Comparison of ENCODE assay signal across 6 cellular contexts in genomic region chr1:46248122-46248920, GRCh38. TPM values are rescaled to one million over a fixed set of nuclear protein-coding genes. Genes with fewer than 3 reads are reported as not detected.
A peak's percentile ranks its signal among the peaks of the same experiment; 100 is the strongest.
DNase-seq lines count a peak whose midpoint lies in the region; ATAC-seq and TF ChIP-seq lines count a peak whose summit lies in the region.

No MANE protein-coding gene starts in this region.

- peak; percentile 62 for DNase-seq in COR-L47 (lab: John Stamatoyannopoulos, UW)
- DNase-seq in iPS-NIHi7 (ENCODE audit: extremely low spot score), result peak; percentile 76

- 3% methylated on average over 7 of the region's 7 CpGs for WGBS in urinary bladder

- no peak for ATAC-seq in HG02981 (IDR thresholded peaks at IDR 0.05; ENCODE audit: unreplicated experiment)

- no peak for TF ChIP-seq CTCF in VCaP (conservative IDR thresholded peaks at IDR 0.05)

- peak overlapping the region; percentile 59 for H3K27ac ChIP-seq in VCaP
- H3K27ac ChIP-seq in urinary bladder (ENCODE audit: low read depth), result no peak overlapping the region

- TF ChIP-seq EP300 in Ishikawa (IDR thresholded peaks at IDR 0.05; ENCODE audit: borderline replicate concordance), result no peak

- no peaks in the 10 kb centered on the region for H3K4me1 ChIP-seq in urinary bladder (ENCODE audit: insufficient read depth)

- no peaks in the 10 kb centered on the region for H3K36me3 ChIP-seq in urinary bladder (ENCODE audit: insufficient read depth)

- H3K4me3 ChIP-seq in urinary bladder (ENCODE audit: low read depth, low read length), result peak overlapping the region; percentile 53

- no peak for TF ChIP-seq RAD21 in Ishikawa (IDR thresholded peaks at IDR 0.05; ENCODE audit: low read depth)

TF ChIP-seq in Ishikawa, 13 proteins besides CTCF, POLR2A, EP300 and RAD21:
- TF ChIP-seq EGR1 (IDR thresholded peaks at IDR 0.05) (no peak), TAF1 (IDR thresholded peaks at IDR 0.05; ENCODE audit: low read depth) (no peak), NFIC (IDR thresholded peaks at IDR 0.05) (peak; percentile 85), YY1 (IDR thresholded peaks at IDR 0.05; ENCODE audit: low read depth) (no peak), CEBPB (IDR thresholded peaks at IDR 0.05) (no peak)

RNA-seq across cellular contexts. Expression of gene RAD54L, which starts 0.8 kb away (rescaled TPM):
- 2.6 TPM for total RNA-seq in urinary bladder
- 0.38 TPM for polyA plus RNA-seq in urinary bladder

RNA-seq across cellular contexts. Expression of gene LURAP1, which starts 45.2 kb away (rescaled TPM):
- total RNA-seq in urinary bladder, result 3.6 TPM
- 6.0 TPM for polyA plus RNA-seq in urinary bladder

RNA-seq across cellular contexts. Expression of gene POMGNT1, which starts 50.1 kb away (rescaled TPM):
- total RNA-seq in urinary bladder, result 20.0 TPM
- 41.0 TPM for polyA plus RNA-seq in urinary bladder

RNA-seq across cellular contexts. Expression of gene LRRC41, which starts 55.1 kb away (rescaled TPM):
- 60.3 TPM for total RNA-seq in urinary bladder
- 57.6 TPM for polyA plus RNA-seq in urinary bladder

RNA-seq across cellular contexts. Expression of gene UQCRH, which starts 55.2 kb away (rescaled TPM):
- 271 TPM for total RNA-seq in urinary bladder
- polyA plus RNA-seq in urinary bladder, result 389 TPM
